ENCODE assay signal across 1 cellular context in genomic region chr6:27295301-27296079, GRCh38.
A peak's percentile ranks its signal among the peaks of the same experiment; 100 is the strongest.
TF ChIP-seq lines count a peak whose summit lies in the region.

No MANE protein-coding gene starts in this region.

TF ChIP-seq in HepG2, 621 proteins besides CTCF, POLR2A, EP300 and RAD21 (continued from another document and continues in another):
- TF ChIP-seq, protein P1, sequence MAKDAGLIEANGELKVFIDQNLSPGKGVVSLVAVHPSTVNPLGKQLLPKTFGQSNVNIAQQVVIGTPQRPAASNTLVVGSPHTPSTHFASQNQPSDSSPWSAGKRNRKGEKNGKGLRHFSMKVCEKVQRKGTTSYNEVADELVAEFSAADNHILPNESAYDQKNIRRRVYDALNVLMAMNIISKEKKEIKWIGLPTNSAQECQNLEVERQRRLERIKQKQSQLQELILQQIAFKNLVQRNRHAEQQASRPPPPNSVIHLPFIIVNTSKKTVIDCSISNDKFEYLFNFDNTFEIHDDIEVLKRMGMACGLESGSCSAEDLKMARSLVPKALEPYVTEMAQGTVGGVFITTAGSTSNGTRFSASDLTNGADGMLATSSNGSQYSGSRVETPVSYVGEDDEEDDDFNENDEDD (CRISPR knock-in tag; IDR thresholded peaks at IDR 0.05; ENCODE audit: borderline replicate concordance), result peak; percentile 18; the same call in 1 of the 2 replicates
- TF ChIP-seq POLR2G (IDR thresholded peaks at IDR 0.05; ENCODE audit: low read depth, low read length) (no peak), ZNF576 (CRISPR knock-in tag; IDR thresholded peaks at IDR 0.05) (no peak), ZNF713 (CRISPR knock-in tag; IDR thresholded peaks at IDR 0.05) (no peak), RARG (CRISPR knock-in tag; IDR thresholded peaks at IDR 0.05; ENCODE audit: low read depth) (no peak), HDAC6 (IDR thresholded peaks at IDR 0.05; ENCODE audit: low read depth, low read length) (no peak), NR2F1 (CRISPR knock-in tag; IDR thresholded peaks at IDR 0.05) (no peak), SOX6 (IDR thresholded peaks at IDR 0.05) (no peak), SOX6 (CRISPR knock-in tag; IDR thresholded peaks at IDR 0.05) (peak; percentile 54; the same call in 1 of the 2 replicates), AHDC1 (CRISPR knock-in tag; IDR thresholded peaks at IDR 0.05; ENCODE audit: borderline replicate concordance) (no peak), ZSCAN12 (CRISPR knock-in tag; IDR thresholded peaks at IDR 0.05) (no peak), TAF15 (IDR thresholded peaks at IDR 0.05; ENCODE audit: low read depth, low read length, poor library complexity, severe bottlenecking) (no peak), ZFP62 (CRISPR knock-in tag; IDR thresholded peaks at IDR 0.05) (no peak), FOXM1 (CRISPR knock-in tag; IDR thresholded peaks at IDR 0.05) (no peak), ZSCAN29 (CRISPR knock-in tag; conservative IDR thresholded peaks at IDR 0.05) (peak; percentile 77; the same call in 1 of the 2 replicates), ZNF775 (CRISPR knock-in tag; IDR thresholded peaks at IDR 0.05; ENCODE audit: borderline replicate concordance) (no peak), THYN1 (CRISPR knock-in tag; IDR thresholded peaks at IDR 0.05; ENCODE audit: borderline replicate concordance, low read depth) (no peak), ZNF709 (CRISPR knock-in tag; IDR thresholded peaks at IDR 0.05) (no peak), CEBPZ (IDR thresholded peaks at IDR 0.05; ENCODE audit: low read length) (no peak), FOXO1 (CRISPR knock-in tag; IDR thresholded peaks at IDR 0.05) (no peak), TGIF2 (CRISPR knock-in tag; IDR thresholded peaks at IDR 0.05) (no peak; the same call in none of the 2 replicates), CEBPB (IDR thresholded peaks at IDR 0.05; ENCODE audit: borderline replicate concordance, low read depth, low read length) (no peak), ZNF605 (CRISPR knock-in tag; IDR thresholded peaks at IDR 0.05) (peak; percentile 66; the same call in 1 of the 2 replicates), PHF8 (CRISPR knock-in tag; IDR thresholded peaks at IDR 0.05) (no peak), ZNF282 (IDR thresholded peaks at IDR 0.05; ENCODE audit: partially characterized antibody) (no peak), NR1H2 (CRISPR knock-in tag; IDR thresholded peaks at IDR 0.05; ENCODE audit: borderline replicate concordance, low read depth) (no peak), ZNF614 (CRISPR knock-in tag; IDR thresholded peaks at IDR 0.05; ENCODE audit: borderline replicate concordance) (0 out of 2 replicates have a peak, but pooled peaks have one; percentile 36), ZNF253 (CRISPR knock-in tag; IDR thresholded peaks at IDR 0.05; ENCODE audit: borderline replicate concordance) (no peak), ZNF672 (CRISPR knock-in tag; IDR thresholded peaks at IDR 0.05) (no peak), CBX5 (CRISPR knock-in tag; IDR thresholded peaks at IDR 0.05; ENCODE audit: borderline replicate concordance) (no peak), NFKB2 (CRISPR knock-in tag; IDR thresholded peaks at IDR 0.05; ENCODE audit: borderline replicate concordance) (no peak), ZBTB8A (CRISPR knock-in tag; IDR thresholded peaks at IDR 0.05; ENCODE audit: borderline replicate concordance, low read depth) (no peak), MED8 (CRISPR knock-in tag; IDR thresholded peaks at IDR 0.05; ENCODE audit: insufficient replicate concordance) (no peak), KAT2B (IDR thresholded peaks at IDR 0.05; ENCODE audit: borderline replicate concordance, low read depth, low read length) (no peak), ZFP37 (CRISPR knock-in tag; IDR thresholded peaks at IDR 0.05; ENCODE audit: borderline replicate concordance) (no peak), ZNF264 (CRISPR knock-in tag; IDR thresholded peaks at IDR 0.05) (no peak), ZNF589 (CRISPR knock-in tag; conservative IDR thresholded peaks at IDR 0.05) (no peak), CEBPG (CRISPR knock-in tag; IDR thresholded peaks at IDR 0.05) (0 out of 2 replicates have a peak, but pooled peaks have one; percentile 24), YEATS4 (CRISPR knock-in tag; IDR thresholded peaks at IDR 0.05; ENCODE audit: borderline replicate concordance) (no peak), ZNF598 (CRISPR knock-in tag; IDR thresholded peaks at IDR 0.05; ENCODE audit: borderline replicate concordance) (no peak), HNRNPLL (IDR thresholded peaks at IDR 0.05; ENCODE audit: low read depth, low read length, poor library complexity, severe bottlenecking) (no peak), MXD4 (CRISPR knock-in tag; IDR thresholded peaks at IDR 0.05) (no peak), ZEB1 (IDR thresholded peaks at IDR 0.05; ENCODE audit: insufficient replicate concordance, low read depth) (peak; percentile 34), ZNF326 (CRISPR knock-in tag; IDR thresholded peaks at IDR 0.05; ENCODE audit: borderline replicate concordance) (no peak), ZSCAN31 (CRISPR knock-in tag; IDR thresholded peaks at IDR 0.05; ENCODE audit: low read depth) (no peak), TAF1 (CRISPR knock-in tag; IDR thresholded peaks at IDR 0.05) (no peak), GATAD1 (CRISPR knock-in tag; IDR thresholded peaks at IDR 0.05) (no peak)
- TF ChIP-seq, protein P2, sequence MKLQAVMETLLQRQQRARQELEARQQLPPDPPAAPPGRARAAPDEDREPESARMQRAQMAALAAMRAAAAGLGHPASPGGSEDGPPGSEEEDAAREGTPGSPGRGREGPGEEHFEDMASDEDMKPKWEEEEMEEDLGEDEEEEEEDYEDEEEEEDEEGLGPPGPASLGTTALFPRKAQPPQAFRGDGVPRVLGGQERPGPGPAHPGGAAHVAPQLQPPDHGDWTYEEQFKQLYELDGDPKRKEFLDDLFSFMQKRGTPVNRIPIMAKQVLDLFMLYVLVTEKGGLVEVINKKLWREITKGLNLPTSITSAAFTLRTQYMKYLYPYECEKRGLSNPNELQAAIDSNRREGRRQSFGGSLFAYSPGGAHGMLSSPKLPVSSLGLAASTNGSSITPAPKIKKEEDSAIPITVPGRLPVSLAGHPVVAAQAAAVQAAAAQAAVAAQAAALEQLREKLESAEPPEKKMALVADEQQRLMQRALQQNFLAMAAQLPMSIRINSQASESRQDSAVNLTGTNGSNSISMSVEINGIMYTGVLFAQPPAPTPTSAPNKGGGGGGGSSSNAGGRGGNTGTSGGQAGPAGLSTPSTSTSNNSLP (IDR thresholded peaks at IDR 0.05; ENCODE audit: low read depth, low read length), result 0 out of 2 replicates have a peak, but pooled peaks have one; percentile 52
- TF ChIP-seq, protein P3, sequence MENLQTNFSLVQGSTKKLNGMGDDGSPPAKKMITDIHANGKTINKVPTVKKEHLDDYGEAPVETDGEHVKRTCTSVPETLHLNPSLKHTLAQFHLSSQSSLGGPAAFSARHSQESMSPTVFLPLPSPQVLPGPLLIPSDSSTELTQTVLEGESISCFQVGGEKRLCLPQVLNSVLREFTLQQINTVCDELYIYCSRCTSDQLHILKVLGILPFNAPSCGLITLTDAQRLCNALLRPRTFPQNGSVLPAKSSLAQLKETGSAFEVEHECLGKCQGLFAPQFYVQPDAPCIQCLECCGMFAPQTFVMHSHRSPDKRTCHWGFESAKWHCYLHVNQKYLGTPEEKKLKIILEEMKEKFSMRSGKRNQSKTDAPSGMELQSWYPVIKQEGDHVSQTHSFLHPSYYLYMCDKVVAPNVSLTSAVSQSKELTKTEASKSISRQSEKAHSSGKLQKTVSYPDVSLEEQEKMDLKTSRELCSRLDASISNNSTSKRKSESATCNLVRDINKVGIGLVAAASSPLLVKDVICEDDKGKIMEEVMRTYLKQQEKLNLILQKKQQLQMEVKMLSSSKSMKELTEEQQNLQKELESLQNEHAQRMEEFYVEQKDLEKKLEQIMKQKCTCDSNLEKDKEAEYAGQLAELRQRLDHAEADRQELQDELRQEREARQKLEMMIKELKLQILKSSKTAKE (CRISPR knock-in tag; IDR thresholded peaks at IDR 0.05; ENCODE audit: borderline replicate concordance), result no peak
- TF ChIP-seq, protein P4, sequence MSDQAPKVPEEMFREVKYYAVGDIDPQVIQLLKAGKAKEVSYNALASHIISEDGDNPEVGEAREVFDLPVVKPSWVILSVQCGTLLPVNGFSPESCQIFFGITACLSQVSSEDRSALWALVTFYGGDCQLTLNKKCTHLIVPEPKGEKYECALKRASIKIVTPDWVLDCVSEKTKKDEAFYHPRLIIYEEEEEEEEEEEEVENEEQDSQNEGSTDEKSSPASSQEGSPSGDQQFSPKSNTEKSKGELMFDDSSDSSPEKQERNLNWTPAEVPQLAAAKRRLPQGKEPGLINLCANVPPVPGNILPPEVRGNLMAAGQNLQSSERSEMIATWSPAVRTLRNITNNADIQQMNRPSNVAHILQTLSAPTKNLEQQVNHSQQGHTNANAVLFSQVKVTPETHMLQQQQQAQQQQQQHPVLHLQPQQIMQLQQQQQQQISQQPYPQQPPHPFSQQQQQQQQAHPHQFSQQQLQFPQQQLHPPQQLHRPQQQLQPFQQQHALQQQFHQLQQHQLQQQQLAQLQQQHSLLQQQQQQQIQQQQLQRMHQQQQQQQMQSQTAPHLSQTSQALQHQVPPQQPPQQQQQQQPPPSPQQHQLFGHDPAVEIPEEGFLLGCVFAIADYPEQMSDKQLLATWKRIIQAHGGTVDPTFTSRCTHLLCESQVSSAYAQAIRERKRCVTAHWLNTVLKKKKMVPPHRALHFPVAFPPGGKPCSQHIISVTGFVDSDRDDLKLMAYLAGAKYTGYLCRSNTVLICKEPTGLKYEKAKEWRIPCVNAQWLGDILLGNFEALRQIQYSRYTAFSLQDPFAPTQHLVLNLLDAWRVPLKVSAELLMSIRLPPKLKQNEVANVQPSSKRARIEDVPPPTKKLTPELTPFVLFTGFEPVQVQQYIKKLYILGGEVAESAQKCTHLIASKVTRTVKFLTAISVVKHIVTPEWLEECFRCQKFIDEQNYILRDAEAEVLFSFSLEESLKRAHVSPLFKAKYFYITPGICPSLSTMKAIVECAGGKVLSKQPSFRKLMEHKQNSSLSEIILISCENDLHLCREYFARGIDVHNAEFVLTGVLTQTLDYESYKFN (CRISPR knock-in tag; conservative IDR thresholded peaks at IDR 0.05), result no peak
